Comparison of ENCODE assay signal across 13 cellular contexts in the genomic region with DNA sequence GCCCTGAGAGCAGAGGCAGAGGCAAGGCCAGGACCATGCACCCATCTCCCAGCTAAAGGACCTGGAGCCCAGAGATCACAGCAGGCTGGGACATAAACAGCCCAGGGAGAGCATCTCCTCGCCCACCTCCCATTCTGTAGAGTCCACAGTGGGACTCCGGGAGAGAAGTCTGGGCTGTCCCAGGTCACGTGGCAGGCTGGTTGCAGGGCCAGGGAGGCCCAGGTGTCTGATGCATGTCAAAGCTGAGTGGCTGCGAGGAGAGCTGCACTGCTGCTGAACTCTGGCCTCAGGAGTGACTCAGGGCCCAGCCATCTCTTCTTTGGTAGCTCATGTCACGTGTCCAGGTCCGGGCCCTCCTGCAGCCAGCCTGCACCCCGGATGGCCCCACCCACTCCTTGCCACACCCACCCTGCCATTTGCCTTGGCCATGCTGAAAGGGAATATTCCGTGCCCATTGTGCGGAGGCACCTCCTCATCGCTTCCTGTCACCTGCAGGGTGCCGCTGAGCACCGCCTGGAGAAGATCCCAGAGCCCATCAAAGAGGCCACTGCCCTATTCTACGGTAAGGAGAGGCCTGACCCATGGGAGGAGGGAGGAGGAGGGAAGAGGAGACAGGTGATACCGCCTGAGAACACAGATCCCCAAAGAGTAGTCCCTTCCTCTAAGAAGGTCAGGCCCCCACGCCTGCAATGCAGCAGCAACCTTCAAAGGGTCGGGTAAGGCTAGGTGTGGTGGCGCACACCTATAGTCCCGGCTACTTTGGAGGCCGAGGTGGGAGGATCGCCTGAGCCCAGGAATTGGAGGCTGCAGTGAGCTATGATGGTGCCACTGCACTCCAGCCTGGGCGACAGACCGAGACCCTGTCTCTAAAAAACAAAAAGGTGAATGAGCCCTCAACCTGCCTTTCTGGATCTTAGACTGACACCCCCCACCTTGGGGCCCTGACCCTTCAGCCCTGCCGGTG. TPM values are rescaled to one million over a fixed set of nuclear protein-coding genes. Genes with fewer than 3 reads are reported as not detected.
DNase-seq lines count a peak whose midpoint lies in the region; ATAC-seq and TF ChIP-seq lines count a peak whose summit lies in the region.
"Had no signal": no experiment of that assay in that cellular context is flagged by ENCODE, and none has a peak within 500 bp of the region (broad histone marks: within the 10 kb centered on the region; RNA-seq: fewer than 3 reads in every experiment).

No MANE protein-coding gene starts in this region.

- no peaks in the 10 kb centered on the region for H3K36me3 Mint-ChIP-seq in natural killer cell treated with Interleukin-12 subunit alpha and Interleukin-12 subunit beta and Interleukin-15 and Interleukin-18, amount 100 ng/mL, for 72 hours
- H3K36me3 Mint-ChIP-seq: naive thymus-derived CD4-positive, alpha-beta T cell had no signal

- in situ Hi-C loops in astrocyte of the spinal cord (cut with HindIII; ENCODE audit: low sequenced_read_pairs) = no loop called here

- H2BK5ac ChIP-seq in mesendoderm (ENCODE audit: low read length) = no peak overlapping the region

- no peak overlapping the region for H2AK5ac ChIP-seq in mesendoderm (ENCODE audit: low read length)

- no peak for TF ChIP-seq POLR2A in gastroesophageal sphincter (IDR thresholded peaks at IDR 0.05)

- H3K9me3 ChIP-seq in gastroesophageal sphincter = no peaks in the 10 kb centered on the region

- no peak overlapping the region for H2BK15ac ChIP-seq in mesendoderm (replicated peaks; ENCODE audit: low read depth)

- whole genome bisulfite sequencing in mesendoderm (ENCODE audit: extremely low coverage, insufficient coverage, low lambda C conversion rate) = no CpG with 5 or more reads among the region's 23 CpGs
- WGBS in gastroesophageal sphincter (ENCODE audit: low coverage in 1 of 2), 2 donors = 100% methylated on average over 1 of the region's 23 CpGs; no CpG with 5 or more reads in 1 of the 2 donors

- H3K79me1 ChIP-seq in mesendoderm (ENCODE audit: low read length) = no peaks in the 10 kb centered on the region

- H3K27me3 ChIP-seq in mesendoderm (ENCODE audit: insufficient read depth, low read length, poor library complexity) (no peaks in the 10 kb centered on the region), gastroesophageal sphincter (no peaks in the 10 kb centered on the region)

- no peak overlapping the region for H3K18ac ChIP-seq in mesendoderm (ENCODE audit: low read length)

- H4K8ac ChIP-seq in mesendoderm (ENCODE audit: low read depth, low read length) = no peak overlapping the region

- no peak for TF ChIP-seq EP300 in gastroesophageal sphincter (IDR thresholded peaks at IDR 0.05)

- DNase-seq in GM03348 (ENCODE audit: low spot score) = peak; percentile 58
- peak; percentile 93 for DNase-seq in NCI-H2196 (lab: John Stamatoyannopoulos, UW; ENCODE audit: unreplicated experiment)
- DNase-seq in astrocyte of the spinal cord (ENCODE audit: low read depth, low spot score) = peak; percentile 36
- DNase-seq in mesendoderm = peak; percentile 61
- DNase-seq in natural killer cell treated with Interleukin-12 subunit alpha and Interleukin-12 subunit beta and Interleukin-15 and Interleukin-18, amount 100 ng/mL, for 72 hours (ENCODE audit: low spot score) = no peak
- no peak for DNase-seq in DMS 273 treated with DMSO at 0.1 percent for 48 hours (lab: John Stamatoyannopoulos, UW)
- DNase-seq: activated T-cell treated with anti-CD3 and anti-CD28 coated beads for 4 hours; naive thymus-derived CD4-positive, alpha-beta T cell; NCI-H2171; T-helper 9 cell had no signal

- no peak overlapping the region for H4K5ac ChIP-seq in mesendoderm (ENCODE audit: low read length)

- H3K36me3 ChIP-seq in mesendoderm (ENCODE audit: control insufficient read depth, insufficient read depth, low read length) = no peaks in the 10 kb centered on the region
- H3K36me3 ChIP-seq in gastroesophageal sphincter = peaks cover 0 to 5% of the 10 kb centered on the region in 2 donors

- no peaks in the 10 kb centered on the region for H3K4me1 ChIP-seq in mesendoderm (ENCODE audit: control insufficient read depth, low read depth, low read length)
- H3K4me1 ChIP-seq in gastroesophageal sphincter = peaks cover 0 to 9% (median 0%) of the 10 kb centered on the region in 3 donors

- H3K4me2 ChIP-seq in mesendoderm (ENCODE audit: low read length) = no peak overlapping the region

- no peak for ATAC-seq in natural killer cell treated with Interleukin-12 subunit alpha and Interleukin-12 subunit beta and Interleukin-15 and Interleukin-18, amount 100 ng/mL, for 72 hours
- ATAC-seq in GM21515 (IDR thresholded peaks at IDR 0.05; ENCODE audit: unreplicated experiment) (no peak), gastroesophageal sphincter (no peak)
- ATAC-seq: naive thymus-derived CD4-positive, alpha-beta T cell had no signal

- no peak overlapping the region for H3K27ac ChIP-seq in mesendoderm (ENCODE audit: low read depth, low read length)
- H3K27ac ChIP-seq in gastroesophageal sphincter = no peak overlapping the region

- no peak overlapping the region for H3K4me3 ChIP-seq in astrocyte of the spinal cord (ENCODE audit: low read depth, low read length)
- H3K4me3 ChIP-seq in mesendoderm (ENCODE audit: low read length) = no peak overlapping the region
- H3K4me3 ChIP-seq in gastroesophageal sphincter = no peak overlapping the region

- no peak overlapping the region for H2BK120ac ChIP-seq in mesendoderm (ENCODE audit: low read depth, low read length)

- no peak overlapping the region for H3K56ac ChIP-seq in mesendoderm (ENCODE audit: low read length)

- H3K9me3 Mint-ChIP-seq in natural killer cell treated with Interleukin-12 subunit alpha and Interleukin-12 subunit beta and Interleukin-15 and Interleukin-18, amount 100 ng/mL, for 72 hours = no peaks in the 10 kb centered on the region
- H3K9me3 Mint-ChIP-seq: central memory CD8-positive, alpha-beta T cell had no signal

- no peak overlapping the region for H3K27ac Mint-ChIP-seq in natural killer cell treated with Interleukin-12 subunit alpha and Interleukin-12 subunit beta and Interleukin-15 and Interleukin-18, amount 100 ng/mL, for 72 hours
- H3K27ac Mint-ChIP-seq: naive thymus-derived CD4-positive, alpha-beta T cell had no signal

- no peak overlapping the region for H3K4ac ChIP-seq in mesendoderm (ENCODE audit: low read depth, low read length)

- peaks cover 3 to 4% of the 10 kb centered on the region in 2 donors for H3K4me1 Mint-ChIP-seq in natural killer cell treated with Interleukin-12 subunit alpha and Interleukin-12 subunit beta and Interleukin-15 and Interleukin-18, amount 100 ng/mL, for 72 hours (ENCODE audit: low read depth in 2 of 2)
- H3K4me1 Mint-ChIP-seq: central memory CD8-positive, alpha-beta T cell had no signal

- H3K4me3 Mint-ChIP-seq in natural killer cell treated with Interleukin-12 subunit alpha and Interleukin-12 subunit beta and Interleukin-15 and Interleukin-18, amount 100 ng/mL, for 72 hours = no peak overlapping the region
- H3K4me3 Mint-ChIP-seq: central memory CD8-positive, alpha-beta T cell; naive thymus-derived CD4-positive, alpha-beta T cell had no signal

- no peak overlapping the region for H3K23ac ChIP-seq in mesendoderm (ENCODE audit: low read length)

- no peak for TF ChIP-seq CTCF in astrocyte of the spinal cord (IDR thresholded peaks at IDR 0.05; ENCODE audit: low read depth, low read length)
- no peak for TF ChIP-seq CTCF in gastroesophageal sphincter (IDR thresholded peaks at IDR 0.05)

- H3K9ac ChIP-seq in mesendoderm (ENCODE audit: low read length) = no peak overlapping the region

- no peaks in the 10 kb centered on the region for H3K27me3 Mint-ChIP-seq in natural killer cell treated with Interleukin-12 subunit alpha and Interleukin-12 subunit beta and Interleukin-15 and Interleukin-18, amount 100 ng/mL, for 72 hours
- H3K27me3 Mint-ChIP-seq: central memory CD8-positive, alpha-beta T cell; naive thymus-derived CD4-positive, alpha-beta T cell had no signal

- H3K79me2 ChIP-seq in mesendoderm (ENCODE audit: control insufficient read depth, insufficient read depth, low read length) = no peaks in the 10 kb centered on the region

RNA-seq across cellular contexts. Expression of a gene that starts 12.6 kb away (rescaled TPM):
- polyA plus RNA-seq in mesendoderm (2013, experiment 1 of 2) = 3.1 TPM
- polyA plus RNA-seq in mesendoderm (2013, experiment 2 of 2) = 3.2 TPM
- 1 to 10 TPM; 2.4 to 4.9 TPM for total RNA-seq in natural killer cell treated with Interleukin-12 subunit alpha and Interleukin-12 subunit beta and Interleukin-15 and Interleukin-18, amount 100 ng/mL, for 72 hours
- 1 to 10 TPM; 2.8 to 8.0 (median 3.8) TPM for total RNA-seq in gastroesophageal sphincter

Comparison
In these comparisons a context has a peak if more than half of its experiments do, and no peak if none do; other contexts are left out.
1. DNase-seq: peak in GM03348 (single experiment), NCI-H2196 (single experiment), astrocyte of the spinal cord (single experiment) and mesendoderm (single experiment); none in natural killer cell treated with Interleukin-12 subunit alpha and Interleukin-12 subunit beta and Interleukin-15 and Interleukin-18, amount 100 ng/mL, for 72 hours (single experiment) and DMS 273 treated with DMSO at 0.1 percent for 48 hours (single experiment).